ENCODE assay signal across 36 cellular contexts in genomic region chr6:114862064-114862463, GRCh38.
DNase-seq lines count a peak whose midpoint lies in the region; ATAC-seq, FAIRE-seq and TF ChIP-seq lines count a peak whose summit lies in the region.
"Had no signal": no experiment of that assay in that cellular context is flagged by ENCODE, and none has a peak within 500 bp of the region (broad histone marks: within the 10 kb centered on the region; RNA-seq: fewer than 3 reads in every experiment).

No MANE protein-coding gene starts in this region.

- TF ChIP-seq CTCF in GM23338 (conservative IDR thresholded peaks at IDR 0.05; ENCODE audit: low read depth in 2 of 2) (no peak), GM12878 (IDR thresholded peaks at IDR 0.05 in 2 of 3, conservative IDR thresholded peaks at IDR 0.05 in 1 of 3; ENCODE audit: control insufficient read depth in 2 of 3, extremely low read depth in 1 of 3, insufficient read depth in 1 of 3, low read depth in 3 of 3, low read length in 3 of 3) (no peak), neural progenitor cell (IDR thresholded peaks at IDR 0.05) (no peak)

- peak; percentile 61 for ATAC-seq in GM18868 (IDR thresholded peaks at IDR 0.05; ENCODE audit: unreplicated experiment)
- no peak for ATAC-seq in GM23338
- peak; percentile 78 for ATAC-seq in GM12878
- ATAC-seq in HG03159 (IDR thresholded peaks at IDR 0.05; ENCODE audit: unreplicated experiment), result no peak
- ATAC-seq: A549; CD8-positive, alpha-beta T cell had no signal

- no TSS peak for BruUV-seq in GM12878 (replicated peaks; lab: Mats Ljungman, UMichigan)

- H3K36me3 ChIP-seq in GM23338 (ENCODE audit: insufficient read depth), result no peaks in the 10 kb centered on the region
- no peaks in the 10 kb centered on the region for H3K36me3 ChIP-seq in GM12878 (ENCODE audit: control insufficient read depth in 2 of 2, insufficient read depth in 2 of 2, low read length in 1 of 2)
- H3K36me3 ChIP-seq in neural progenitor cell, result no peaks in the 10 kb centered on the region
- H3K36me3 ChIP-seq: BE2C; BLaER1; BLaER1 treated with 17β-estradiol and CSF1 and Interleukin-3, amounts not matched to agents 10 nM and 100 nM had no signal

- H3K36me3 Mint-ChIP-seq in GM23338 (ENCODE audit: low read depth) (peaks cover 3% of the 10 kb centered on the region; the same call in 2 of the 3 replicates), neural progenitor cell (no peaks in the 10 kb centered on the region)
- H3K36me3 Mint-ChIP-seq: CD14-positive monocyte; CD4-positive, alpha-beta memory T cell; CD4-positive, CD25-positive, alpha-beta regulatory T cell; CD8-positive, alpha-beta memory T cell; CD8-positive, alpha-beta T cell had no signal

- H3K4me2 ChIP-seq in GM23338 (no peak overlapping the region), GM12878 (ENCODE audit: control insufficient read depth, insufficient read depth) (no peak overlapping the region), neural progenitor cell (no peak overlapping the region)
- H3K4me2 ChIP-seq: A549 had no signal

- RAD21 ChIA-PET in GM12878 (lab: Charles Lee; ENCODE audit: unreplicated experiment), result no interaction called here

- H3K4me3 ChIP-seq in GM23338, result no peak overlapping the region
- H3K4me3 ChIP-seq in GM12878, result no peak overlapping the region
- no peak overlapping the region for H3K4me3 ChIP-seq in neural progenitor cell
- H3K4me3 ChIP-seq: A549; BLaER1; BLaER1 treated with 17β-estradiol and CSF1 and Interleukin-3, amounts not matched to agents 10 nM and 100 nM had no signal

- H2AFZ ChIP-seq in GM23338, result 0 out of 2 replicates have a peak overlapping the region, but pooled peaks have one; percentile 12
- H2AFZ ChIP-seq in GM12878 (ENCODE audit: control insufficient read depth, low read depth, low read length), result no peak overlapping the region
- H2AFZ ChIP-seq in neural progenitor cell (replicated peaks), result peak overlapping the region; percentile 28

- H3K27me3 Mint-ChIP-seq in GM23338 (ENCODE audit: insufficient read depth, low read depth, poor library complexity) (peaks cover 3% of the 10 kb centered on the region), neural progenitor cell (ENCODE audit: insufficient read depth, low read depth) (no peaks in the 10 kb centered on the region)
- H3K27me3 Mint-ChIP-seq: B cell; CD4-positive, alpha-beta memory T cell; CD4-positive, alpha-beta T cell; CD4-positive, CD25-positive, alpha-beta regulatory T cell; CD8-positive, alpha-beta memory T cell had no signal

- H3K9me2 ChIP-seq in GM23338 (ENCODE audit: insufficient read depth), result no peaks in the 10 kb centered on the region

- H3K27ac ChIP-seq in GM23338 (ENCODE audit: low read depth), result no peak overlapping the region
- H3K27ac ChIP-seq in GM12878 (ENCODE audit: control insufficient read depth, insufficient read depth), result no peak overlapping the region
- H3K27ac ChIP-seq in neural progenitor cell, result no peak overlapping the region
- H3K27ac ChIP-seq: 22Rv1, A549, BLaER1, C4-2B had no signal

- H3K9ac ChIP-seq in GM12878 (ENCODE audit: control insufficient read depth, insufficient read depth, low read length) (no peak overlapping the region), neural progenitor cell (no peak overlapping the region)
- H3K9ac ChIP-seq: BLaER1; BLaER1 treated with 17β-estradiol and CSF1 and Interleukin-3, amounts not matched to agents 10 nM and 100 nM had no signal

- no peak for TF ChIP-seq POLR2A in GM12878 (IDR thresholded peaks at IDR 0.05; ENCODE audit: low read depth, low read length)

- H3F3A ChIP-seq in GM23338 (replicated peaks; ENCODE audit: low read depth), result no peaks in the 10 kb centered on the region
- H3F3A ChIP-seq in neural progenitor cell (ENCODE audit: low read depth), result no peaks in the 10 kb centered on the region

- POLR2A ChIA-PET in GM12878 (lab: Charles Lee), result no interaction called here

- H3K9me3 ChIP-seq in GM12878 (replicated peaks; ENCODE audit: control insufficient read depth, insufficient read depth, low read length) (no peaks in the 10 kb centered on the region), neural progenitor cell (ENCODE audit: low read depth) (no peaks in the 10 kb centered on the region)
- H3K9me3 ChIP-seq: A549; BE2C; BLaER1; BLaER1 treated with 17β-estradiol and CSF1 and Interleukin-3, amounts not matched to agents 10 nM and 100 nM; Caco-2 had no signal

- H3K27me3 ChIP-seq in GM23338 (ENCODE audit: insufficient read depth), result no peaks in the 10 kb centered on the region
- no peaks in the 10 kb centered on the region for H3K27me3 ChIP-seq in GM12878 (replicated peaks in 1 of 2; ENCODE audit: control insufficient read depth in 2 of 2, insufficient read depth in 2 of 2, low read length in 1 of 2)
- no peaks in the 10 kb centered on the region for H3K27me3 ChIP-seq in neural progenitor cell
- H3K27me3 ChIP-seq: BE2C; BLaER1; BLaER1 treated with 17β-estradiol and CSF1 and Interleukin-3, amounts not matched to agents 10 nM and 100 nM had no signal

- TF ChIP-seq RAD21 in GM12878 (IDR thresholded peaks at IDR 0.05; ENCODE audit: insufficient read depth, low read depth, low read length), result no peak

- H3K4me3 Mint-ChIP-seq in GM23338 (no peak overlapping the region), neural progenitor cell (no peak overlapping the region)
- H3K4me3 Mint-ChIP-seq: B cell; CD14-positive monocyte; CD4-positive, alpha-beta T cell; CD4-positive, CD25-positive, alpha-beta regulatory T cell; CD8-positive, alpha-beta memory T cell; CD8-positive, alpha-beta T cell had no signal

- H3K4me1 ChIP-seq in GM23338 (ENCODE audit: insufficient read depth) (no peaks in the 10 kb centered on the region), GM12878 (ENCODE audit: control insufficient read depth, insufficient read depth, low read length) (no peaks in the 10 kb centered on the region), neural progenitor cell (no peaks in the 10 kb centered on the region)
- H3K4me1 ChIP-seq: A549, Caco-2 had no signal

- no peaks in the 10 kb centered on the region for H4K20me1 ChIP-seq in GM23338 (replicated peaks; ENCODE audit: insufficient read depth)
- no peaks in the 10 kb centered on the region for H4K20me1 ChIP-seq in GM12878 (ENCODE audit: control insufficient read depth, insufficient read depth)
- H4K20me1 ChIP-seq in neural progenitor cell (ENCODE audit: low read depth), result no peaks in the 10 kb centered on the region
- H4K20me1 ChIP-seq: BLaER1; BLaER1 treated with 17β-estradiol and CSF1 and Interleukin-3, amounts not matched to agents 10 nM and 100 nM had no signal

- 31% methylated on average over 1 of the region's 1 CpG for WGBS in GM12878 (ENCODE audit: insufficient coverage, insufficient replicate concordance, low lambda C conversion rate, missing lambda C conversion rate)

- TF ChIP-seq EP300 in GM12878 (IDR thresholded peaks at IDR 0.05; ENCODE audit: borderline replicate concordance in 1 of 2, control insufficient read depth in 1 of 2, low read depth in 2 of 2, low read length in 2 of 2), result no peak

- SMC1A ChIA-PET in GM12878 (lab: Charles Lee; ENCODE audit: uncharacterized antibody, unreplicated experiment), result interaction anchor here (1.2 to 2.2 kb wide), 5 partner anchors 14 to 94 kb away, joined by 3 to 6 read pairs (median 4); no protein-coding TSS in a partner anchor

- in situ Hi-C loops in GM12878 (cut with MboI), result no loop called here

- H3K9me3 Mint-ChIP-seq in GM23338, result peaks cover 9% of the 10 kb centered on the region
- no peaks in the 10 kb centered on the region for H3K9me3 Mint-ChIP-seq in neural progenitor cell

- H3K27ac Mint-ChIP-seq in GM23338 (no peak overlapping the region), neural progenitor cell (no peak overlapping the region)
- H3K27ac Mint-ChIP-seq: B cell; CD14-positive monocyte; CD4-positive, alpha-beta memory T cell; CD4-positive, alpha-beta T cell; CD4-positive, CD25-positive, alpha-beta regulatory T cell; CD8-positive, alpha-beta memory T cell; CD8-positive, alpha-beta T cell had no signal

- DNase-seq in GM23338 (ENCODE audit: low spot score) (no peak), GM12878 (ENCODE audit: low read depth, low spot score) (no peak), neural progenitor cell (ENCODE audit: low spot score) (no peak), DMS53 treated with DMSO at 0.1 percent for 48 hours (lab: John Stamatoyannopoulos, UW; ENCODE audit: unreplicated experiment) (no peak), NCI-H510A treated with DMSO at 0.1 percent for 48 hours (lab: John Stamatoyannopoulos, UW) (no peak), hippocampal formation (lab: John Stamatoyannopoulos, UW) (no peak)
- DNase-seq: 8988T; ACHN; AML-193; BE2C; C1 segment of cervical spinal cord; Caco-2; Calu3; CD4-positive, alpha-beta memory T cell; CD4-positive, alpha-beta T cell; CD4-positive, CD25-positive, alpha-beta regulatory T cell; CD8-positive, alpha-beta memory T cell; CD8-positive, alpha-beta T cell; COR-L47; DMS 273 treated with DMSO at 0.1 percent for 48 hours; DMS153; DMS79; DMS79 treated with DMSO at 0.1 percent for 48 hours; DND-41; EL had no signal

- intact Hi-C loops in GM12878 (cut with micrococcal nuclease; ENCODE audit: unreplicated experiment), result no loop called here

- FAIRE-seq in GM12878 (lab: Jason Lieb, UNC), result no peak
- FAIRE-seq: A204.1, A549, D721Med had no signal

- no peaks in the 10 kb centered on the region for H3K79me2 ChIP-seq in GM23338 (replicated peaks; ENCODE audit: insufficient read depth)
- no peaks in the 10 kb centered on the region for H3K79me2 ChIP-seq in GM12878 (ENCODE audit: control insufficient read depth, insufficient read depth, low read length)
- no peaks in the 10 kb centered on the region for H3K79me2 ChIP-seq in neural progenitor cell (ENCODE audit: low read depth)

- CTCF ChIA-PET in GM12878 (lab: Yijun Ruan, JAX), result no interaction called here

- H3K4me1 Mint-ChIP-seq in GM23338, result no peaks in the 10 kb centered on the region
- H3K4me1 Mint-ChIP-seq in neural progenitor cell, result no peaks in the 10 kb centered on the region
- H3K4me1 Mint-ChIP-seq: B cell; CD14-positive monocyte; CD4-positive, alpha-beta memory T cell; CD4-positive, CD25-positive, alpha-beta regulatory T cell; CD8-positive, alpha-beta memory T cell had no signal

TF ChIP-seq in GM23338, 12 proteins besides CTCF, POLR2A, EP300 and RAD21 (continues in another document):
- TF ChIP-seq ZNF331 (CRISPR knock-in tag; IDR thresholded peaks at IDR 0.05; ENCODE audit: low read depth) (no peak), CREB1 (CRISPR knock-in tag; IDR thresholded peaks at IDR 0.05; ENCODE audit: low read depth) (no peak), ZNF114 (CRISPR knock-in tag; IDR thresholded peaks at IDR 0.05) (no peak), JUNB (IDR thresholded peaks at IDR 0.05; ENCODE audit: unreplicated experiment) (no peak)

TF ChIP-seq in GM12878, 131 proteins besides CTCF, POLR2A, EP300 and RAD21:
- no peak for TF ChIP-seq HDAC6 (IDR thresholded peaks at IDR 0.05; ENCODE audit: unreplicated experiment)
- TF ChIP-seq FOXM1 (IDR thresholded peaks at IDR 0.05; ENCODE audit: low read depth, low read length), result no peak
- TF ChIP-seq MAX (IDR thresholded peaks at IDR 0.05; ENCODE audit: low read depth, low read length), result no peak

Comparison
In these comparisons a context has a peak if more than half of its experiments do, and no peak if none do; other contexts are left out.
1. ATAC-seq: peak in GM18868 (single experiment) and GM12878 (single experiment); none in GM23338 (single experiment) and HG03159 (single experiment).